In the genomic region with DNA sequence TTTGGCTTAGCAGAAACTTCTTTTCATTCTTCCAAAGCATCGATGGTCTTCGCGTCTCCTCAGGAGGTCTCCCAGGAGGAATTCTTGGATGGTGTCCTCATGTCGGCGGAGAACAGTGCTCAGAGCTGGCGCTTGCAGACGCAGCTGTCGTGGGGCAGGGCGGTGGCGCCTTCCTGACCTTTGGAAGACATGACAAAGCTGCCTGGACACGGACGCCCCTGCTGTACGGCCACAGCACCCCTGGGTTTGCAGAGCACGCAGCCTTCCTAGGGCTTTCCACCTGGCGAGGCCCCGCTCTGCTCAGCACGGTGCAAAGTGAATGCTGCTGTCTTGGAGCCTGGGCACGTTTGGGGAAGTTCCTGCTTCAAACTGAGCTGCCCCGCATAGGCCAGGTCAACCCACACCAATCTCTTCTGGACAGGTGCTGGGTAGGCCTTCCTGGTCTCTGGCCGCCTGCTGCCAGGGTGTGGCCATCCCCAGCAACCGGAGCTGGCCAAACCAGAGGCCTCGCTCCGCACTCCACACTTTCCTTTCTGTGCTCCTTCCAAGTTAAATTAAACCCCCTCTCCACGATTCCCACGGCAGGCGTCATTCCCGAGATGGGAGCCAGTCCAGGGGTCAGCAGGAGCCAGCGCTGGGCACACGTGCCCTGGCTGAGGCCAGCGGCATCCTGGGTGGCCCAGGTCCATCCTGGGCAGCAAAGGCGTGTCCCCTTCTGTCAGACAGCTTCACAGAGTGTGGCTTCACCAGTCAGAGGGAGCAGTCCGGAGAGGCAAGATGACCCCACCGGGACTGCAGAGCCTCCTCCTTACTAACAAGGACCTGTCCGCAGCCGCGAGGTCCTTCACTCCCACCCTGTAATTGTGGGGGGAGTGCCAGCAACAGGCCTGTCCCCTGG, we compare ENCODE assay signal across 1 cellular context.
TF ChIP-seq lines count a peak whose summit lies in the region.

No MANE protein-coding gene starts in this region.

TF ChIP-seq in K562, 482 proteins besides CTCF, POLR2A, EP300 and RAD21:
- TF ChIP-seq, protein P1, sequence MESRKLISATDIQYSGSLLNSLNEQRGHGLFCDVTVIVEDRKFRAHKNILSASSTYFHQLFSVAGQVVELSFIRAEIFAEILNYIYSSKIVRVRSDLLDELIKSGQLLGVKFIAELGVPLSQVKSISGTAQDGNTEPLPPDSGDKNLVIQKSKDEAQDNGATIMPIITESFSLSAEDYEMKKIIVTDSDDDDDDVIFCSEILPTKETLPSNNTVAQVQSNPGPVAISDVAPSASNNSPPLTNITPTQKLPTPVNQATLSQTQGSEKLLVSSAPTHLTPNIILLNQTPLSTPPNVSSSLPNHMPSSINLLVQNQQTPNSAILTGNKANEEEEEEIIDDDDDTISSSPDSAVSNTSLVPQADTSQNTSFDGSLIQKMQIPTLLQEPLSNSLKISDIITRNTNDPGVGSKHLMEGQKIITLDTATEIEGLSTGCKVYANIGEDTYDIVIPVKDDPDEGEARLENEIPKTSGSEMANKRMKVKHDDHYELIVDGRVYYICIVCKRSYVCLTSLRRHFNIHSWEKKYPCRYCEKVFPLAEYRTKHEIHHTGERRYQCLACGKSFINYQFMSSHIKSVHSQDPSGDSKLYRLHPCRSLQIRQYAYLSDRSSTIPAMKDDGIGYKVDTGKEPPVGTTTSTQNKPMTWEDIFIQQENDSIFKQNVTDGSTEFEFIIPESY (CRISPR knock-in tag; IDR thresholded peaks at IDR 0.05), result peak; percentile 42; the same call in 1 of the 2 replicates
- TF ChIP-seq EHMT2 (IDR thresholded peaks at IDR 0.05) (no peak), ZNF57 (CRISPR knock-in tag; IDR thresholded peaks at IDR 0.05) (no peak), NFRKB (IDR thresholded peaks at IDR 0.05; ENCODE audit: low read depth) (no peak), SMARCB1 (IDR thresholded peaks at IDR 0.05; ENCODE audit: insufficient read length, low read depth) (no peak)
- TF ChIP-seq, protein P2, sequence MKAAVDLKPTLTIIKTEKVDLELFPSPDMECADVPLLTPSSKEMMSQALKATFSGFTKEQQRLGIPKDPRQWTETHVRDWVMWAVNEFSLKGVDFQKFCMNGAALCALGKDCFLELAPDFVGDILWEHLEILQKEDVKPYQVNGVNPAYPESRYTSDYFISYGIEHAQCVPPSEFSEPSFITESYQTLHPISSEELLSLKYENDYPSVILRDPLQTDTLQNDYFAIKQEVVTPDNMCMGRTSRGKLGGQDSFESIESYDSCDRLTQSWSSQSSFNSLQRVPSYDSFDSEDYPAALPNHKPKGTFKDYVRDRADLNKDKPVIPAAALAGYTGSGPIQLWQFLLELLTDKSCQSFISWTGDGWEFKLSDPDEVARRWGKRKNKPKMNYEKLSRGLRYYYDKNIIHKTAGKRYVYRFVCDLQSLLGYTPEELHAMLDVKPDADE (conservative IDR thresholded peaks at IDR 0.05; ENCODE audit: control insufficient read depth, low read depth, low read length), result no peak
TF ChIP-seq in K562: peak in this region for 1.
